In the genomic region with DNA sequence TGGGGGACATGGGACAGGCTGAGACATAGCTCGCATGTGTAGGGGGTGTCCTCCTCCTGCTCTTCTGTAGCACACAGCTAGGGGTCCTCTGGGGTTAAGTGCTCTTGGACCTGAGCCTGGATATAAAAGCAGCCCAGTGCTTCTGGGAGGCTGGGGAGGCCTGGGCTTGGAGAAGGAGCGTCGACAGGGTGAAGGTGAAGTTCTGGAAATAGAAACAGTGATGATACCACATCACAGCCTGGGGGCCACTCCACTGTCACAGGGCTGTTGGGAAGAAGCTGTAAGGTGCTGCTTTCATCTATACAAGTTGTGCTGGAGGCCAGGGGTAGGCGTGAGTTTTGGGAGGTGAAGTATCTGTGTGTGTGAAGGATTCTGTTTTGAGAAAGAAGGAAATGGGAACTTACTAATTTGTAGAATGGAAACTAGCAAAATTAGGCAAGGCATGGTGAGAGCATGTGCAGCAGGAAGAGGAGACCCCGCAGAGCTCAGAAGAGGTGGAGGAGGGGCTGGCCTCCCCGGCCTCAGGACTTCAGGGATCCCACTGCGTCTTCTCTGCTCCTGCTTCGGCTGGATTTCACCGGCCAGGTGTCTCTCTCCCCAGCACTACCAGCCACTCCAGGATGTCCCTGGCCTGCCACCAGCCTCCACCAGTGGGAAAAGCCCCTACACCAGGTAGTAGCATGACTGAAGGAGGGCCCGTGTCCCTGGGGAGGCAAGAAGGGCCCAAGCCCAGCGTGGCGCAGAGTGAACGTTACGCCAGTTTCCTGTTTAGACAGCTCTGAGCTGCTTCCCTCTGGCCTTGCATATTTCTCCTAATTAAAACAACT, we compare ENCODE assay signal across 8 cellular contexts. TPM values are rescaled to one million over a fixed set of nuclear protein-coding genes. Genes with fewer than 3 reads are reported as not detected.
DNase-seq lines count a peak whose midpoint lies in the region; ATAC-seq and TF ChIP-seq lines count a peak whose summit lies in the region.

No MANE protein-coding gene starts in this region.

- no peaks in the 10 kb centered on the region for H3K27me3 Mint-ChIP-seq in activated T-helper 2 cell treated with anti-CD3 and anti-CD28 coated beads, Interferon-gamma antibody, Interleukin-2, Interleukin-4, amounts not matched to agents 10 μg/mL and 5 μg/mL and 100 μg/mL, durations not matched to agents 14 hours and 24 hours and 36 hours (ENCODE audit: low read depth)

- peak overlapping the region; percentile 24 for H3K4me3 Mint-ChIP-seq in activated T-helper 2 cell treated with anti-CD3 and anti-CD28 coated beads, Interferon-gamma antibody, Interleukin-2, Interleukin-4, amounts not matched to agents 10 μg/mL and 5 μg/mL and 100 μg/mL, durations not matched to agents 14 hours and 24 hours and 36 hours (ENCODE audit: low read depth)

- H3K36me3 Mint-ChIP-seq in activated T-helper 2 cell treated with anti-CD3 and anti-CD28 coated beads, Interferon-gamma antibody, Interleukin-2, Interleukin-4, amounts not matched to agents 10 μg/mL and 5 μg/mL and 100 μg/mL, durations not matched to agents 14 hours and 24 hours and 36 hours (ENCODE audit: low read depth): peaks cover 3% of the 10 kb centered on the region

- peak; percentile 36; the same call in 1 of the 2 replicates for TF ChIP-seq CTCF in GM12875 (IDR thresholded peaks at IDR 0.05; ENCODE audit: borderline replicate concordance, insufficient read depth, low read depth, low read length)

- no peak for DNase-seq in activated T-helper 2 cell treated with anti-CD3 and anti-CD28 coated beads, Interferon-gamma antibody, Interleukin-2, Interleukin-4, amounts not matched to agents 10 μg/mL and 5 μg/mL and 100 μg/mL, durations not matched to agents 14 hours and 24 hours and 36 hours (ENCODE audit: low spot score)
- DNase-seq in NCI-H1436 (lab: John Stamatoyannopoulos, UW) (no peak), NCI-H526 treated with DMSO at 0.1 percent for 48 hours (lab: John Stamatoyannopoulos, UW) (no peak), cortex of kidney (lab: John Stamatoyannopoulos, UW) (no peak)
- DNase-seq in activated effector memory CD4-positive, alpha-beta T cell treated with Interleukin-2 at 50 U/mL for 16 hours: no peak

- H3K4me3 ChIP-seq in GM12875 (ENCODE audit: low read depth, low read length): peak overlapping the region; percentile 36

- ATAC-seq in GM21360 (IDR thresholded peaks at IDR 0.05; ENCODE audit: unreplicated experiment) (peak; percentile 48), HG03521 (IDR thresholded peaks at IDR 0.05; ENCODE audit: unreplicated experiment) (peak; percentile 38)

- H3K4me1 Mint-ChIP-seq in activated T-helper 2 cell treated with anti-CD3 and anti-CD28 coated beads, Interferon-gamma antibody, Interleukin-2, Interleukin-4, amounts not matched to agents 10 μg/mL and 5 μg/mL and 100 μg/mL, durations not matched to agents 14 hours and 24 hours and 36 hours (ENCODE audit: low read depth): peaks cover 27% of the 10 kb centered on the region

- H3K27ac Mint-ChIP-seq in activated T-helper 2 cell treated with anti-CD3 and anti-CD28 coated beads, Interferon-gamma antibody, Interleukin-2, Interleukin-4, amounts not matched to agents 10 μg/mL and 5 μg/mL and 100 μg/mL, durations not matched to agents 14 hours and 24 hours and 36 hours: peak overlapping the region; percentile 77

- intact Hi-C loops in activated T-helper 2 cell treated with anti-CD3 and anti-CD28 coated beads, Interferon-gamma antibody, Interleukin-2, Interleukin-4, amounts not matched to agents 10 μg/mL and 5 μg/mL and 100 μg/mL, durations not matched to agents 14 hours and 24 hours and 36 hours (cut with micrococcal nuclease): loop anchor here (2.0 to 5.0 kb wide), 2 partner anchors 20 to 34 kb away; a partner anchor contains a TSS

- H3K9me3 Mint-ChIP-seq in activated T-helper 2 cell treated with anti-CD3 and anti-CD28 coated beads, Interferon-gamma antibody, Interleukin-2, Interleukin-4, amounts not matched to agents 10 μg/mL and 5 μg/mL and 100 μg/mL, durations not matched to agents 14 hours and 24 hours and 36 hours: no peaks in the 10 kb centered on the region

RNA-seq across cellular contexts. Expression of a gene that starts 19.4 kb away (rescaled TPM):
- 7.1 and 9.6 TPM in 2 replicates for total RNA-seq in activated T-helper 2 cell treated with anti-CD3 and anti-CD28 coated beads, Interferon-gamma antibody, Interleukin-2, Interleukin-4, amounts not matched to agents 10 μg/mL and 5 μg/mL and 100 μg/mL, durations not matched to agents 14 hours and 24 hours and 36 hours
